Comparison of ENCODE assay signal across 11 cellular contexts in genomic region chr3:9340450-9341009, GRCh38. TPM values are rescaled to one million over a fixed set of nuclear protein-coding genes. Genes with fewer than 3 reads are reported as not detected.
DNase-seq lines count a peak whose midpoint lies in the region; FAIRE-seq and TF ChIP-seq lines count a peak whose summit lies in the region.
"Had no signal": no experiment of that assay in that cellular context is flagged by ENCODE, and none has a peak within 500 bp of the region (broad histone marks: within the 10 kb centered on the region; RNA-seq: fewer than 3 reads in every experiment).

No MANE protein-coding gene starts in this region.

- no peaks in the 10 kb centered on the region for H3K79me2 ChIP-seq in osteoblast (ENCODE audit: insufficient read depth, low read length)

- H3K4me2 ChIP-seq in osteoblast (ENCODE audit: insufficient read depth, low read length), result no peak overlapping the region

- H4K20me1 ChIP-seq in osteoblast (ENCODE audit: insufficient read depth, low read length), result no peaks in the 10 kb centered on the region

- peak; percentile 70 for DNase-seq in BJ (ENCODE audit: low read depth)
- peak; percentile 90 for DNase-seq in RPMI7951 (ENCODE audit: low read depth)
- DNase-seq in epithelial cell of proximal tubule (ENCODE audit: low read depth), result peak; percentile 70
- DNase-seq in osteoblast (ENCODE audit: insufficient read length, low spot score, missing footprints), result no peak
- no peak for DNase-seq in NCI-H2029 treated with DMSO at 0.1 percent for 48 hours (lab: John Stamatoyannopoulos, UW)
- DNase-seq in stimulated activated CD8-positive, alpha-beta memory T cell treated with anti-CD3 and anti-CD28 coated beads, Interleukin-4, amount 100 ng/mL, for 48 hours, result no peak
- DNase-seq in inferior parietal cortex (ENCODE audit: extremely low spot score), result no peak
- no peak for DNase-seq in frontal cortex (ENCODE audit: low spot score in 2 of 2)
- DNase-seq: CD4-positive, CD25-positive, alpha-beta regulatory T cell; cerebellar nuclear complex; Kasumi-1 had no signal

- CTCF ChIA-PET in BJ (lab: Yijun Ruan, JAX), result no interaction called here

- no peak for TF ChIP-seq CTCF in BJ (IDR thresholded peaks at IDR 0.05; ENCODE audit: insufficient read depth, low read depth, low read length)
- no peak for TF ChIP-seq CTCF in epithelial cell of proximal tubule (conservative IDR thresholded peaks at IDR 0.05; ENCODE audit: low read depth, low read length)
- TF ChIP-seq CTCF in osteoblast (IDR thresholded peaks at IDR 0.05; ENCODE audit: extremely low read depth, low read depth, low read length), result no peak

- H3K4me3 ChIP-seq in BJ (ENCODE audit: low read depth, low read length) (no peak overlapping the region), epithelial cell of proximal tubule (ENCODE audit: low read depth, low read length) (no peak overlapping the region), osteoblast (ENCODE audit: insufficient read depth, low read length) (no peak overlapping the region)

- H3K27me3 ChIP-seq in BJ (ENCODE audit: control insufficient read depth, insufficient read depth, low read length) (no peaks in the 10 kb centered on the region), osteoblast (ENCODE audit: insufficient read depth, low read length) (no peaks in the 10 kb centered on the region)

- peaks cover 11% of the 10 kb centered on the region for H3K4me1 ChIP-seq in osteoblast (ENCODE audit: insufficient read depth, low read length)

- POLR2A ChIA-PET in BJ (lab: Charles Lee), result no interaction called here

- no peak overlapping the region for H2AFZ ChIP-seq in osteoblast (ENCODE audit: low read length)

- no peaks in the 10 kb centered on the region for H3K36me3 ChIP-seq in BJ (ENCODE audit: control insufficient read depth, insufficient read depth, low read length)
- H3K36me3 ChIP-seq in osteoblast (ENCODE audit: insufficient read depth, low read length), result no peaks in the 10 kb centered on the region

- no peak for FAIRE-seq in frontal cortex (lab: Jason Lieb, UNC)

- H3K9me3 ChIP-seq in osteoblast (ENCODE audit: low read depth, low read length), result no peaks in the 10 kb centered on the region

- H3K27ac ChIP-seq in osteoblast (ENCODE audit: low read depth, low read length), result peak overlapping the region; percentile 37

RNA-seq across cellular contexts. Expression of gene THUMPD3, which starts 22.3 kb away (rescaled TPM):
- polyA plus RNA-seq in BJ (2011; rRNA removed), result 18.2 and 38.5 TPM in 2 replicates
- 26.7 and 27.4 TPM in 2 replicates for polyA minus RNA-seq in BJ (2011; rRNA and poly(A)+ RNA removed)
- 48.4 and 63.3 TPM in 2 replicates for total RNA-seq in RPMI7951 (2014; rRNA removed; shearing (Covaris generic))
- total RNA-seq in epithelial cell of proximal tubule (40.8 and 43.9 TPM in 2 replicates), osteoblast (42.1 and 42.7 TPM in 2 replicates), frontal cortex (79.1 TPM)

RNA-seq across cellular contexts. Expression of gene SETD5, which starts 56.9 kb away (rescaled TPM):
- polyA plus RNA-seq in BJ (2011; rRNA removed), result 47.4 and 55.1 TPM in 2 replicates
- polyA minus RNA-seq in BJ (2011; rRNA and poly(A)+ RNA removed), result 76.9 and 78.7 TPM in 2 replicates
- total RNA-seq in RPMI7951 (2014; rRNA removed; shearing (Covaris generic)), result 56.8 and 58.4 TPM in 2 replicates
- total RNA-seq in epithelial cell of proximal tubule (33.0 and 41.1 TPM in 2 replicates), osteoblast (103 and 106 TPM in 2 replicates), frontal cortex (28.5 TPM)

Comparison
In these comparisons a context has a peak if more than half of its experiments do, and no peak if none do; other contexts are left out.
1. DNase-seq: peak in BJ (single experiment), RPMI7951 (single experiment) and epithelial cell of proximal tubule (single experiment); none in osteoblast (single experiment), NCI-H2029 treated with DMSO at 0.1 percent for 48 hours (single experiment), stimulated activated CD8-positive, alpha-beta memory T cell treated with anti-CD3 and anti-CD28 coated beads, Interleukin-4, amount 100 ng/mL, for 48 hours (single experiment), inferior parietal cortex (single experiment) and frontal cortex (0 of 2).